2 cellular contexts compared by ENCODE assay signal in genomic region chr1:20376171-20376570, GRCh38.
TF ChIP-seq lines count a peak whose summit lies in the region.

No MANE protein-coding gene starts in this region.

TF ChIP-seq in A549, 52 proteins besides CTCF, POLR2A, EP300 and RAD21:
- no peak for TF ChIP-seq RNF2 (IDR thresholded peaks at IDR 0.05; ENCODE audit: borderline replicate concordance, low read depth)
- TF ChIP-seq, protein P1, sequence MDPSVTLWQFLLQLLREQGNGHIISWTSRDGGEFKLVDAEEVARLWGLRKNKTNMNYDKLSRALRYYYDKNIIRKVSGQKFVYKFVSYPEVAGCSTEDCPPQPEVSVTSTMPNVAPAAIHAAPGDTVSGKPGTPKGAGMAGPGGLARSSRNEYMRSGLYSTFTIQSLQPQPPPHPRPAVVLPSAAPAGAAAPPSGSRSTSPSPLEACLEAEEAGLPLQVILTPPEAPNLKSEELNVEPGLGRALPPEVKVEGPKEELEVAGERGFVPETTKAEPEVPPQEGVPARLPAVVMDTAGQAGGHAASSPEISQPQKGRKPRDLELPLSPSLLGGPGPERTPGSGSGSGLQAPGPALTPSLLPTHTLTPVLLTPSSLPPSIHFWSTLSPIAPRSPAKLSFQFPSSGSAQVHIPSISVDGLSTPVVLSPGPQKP (IDR thresholded peaks at IDR 0.05; ENCODE audit: low read depth, low read length), result no peak
- no peak for TF ChIP-seq NPAS2 (CRISPR knock-in tag; IDR thresholded peaks at IDR 0.05; ENCODE audit: borderline replicate concordance)
- TF ChIP-seq HMGXB4 (CRISPR knock-in tag; IDR thresholded peaks at IDR 0.05; ENCODE audit: borderline replicate concordance), result no peak
- no peak for TF ChIP-seq RFX5 (IDR thresholded peaks at IDR 0.05)
- TF ChIP-seq, protein P2, sequence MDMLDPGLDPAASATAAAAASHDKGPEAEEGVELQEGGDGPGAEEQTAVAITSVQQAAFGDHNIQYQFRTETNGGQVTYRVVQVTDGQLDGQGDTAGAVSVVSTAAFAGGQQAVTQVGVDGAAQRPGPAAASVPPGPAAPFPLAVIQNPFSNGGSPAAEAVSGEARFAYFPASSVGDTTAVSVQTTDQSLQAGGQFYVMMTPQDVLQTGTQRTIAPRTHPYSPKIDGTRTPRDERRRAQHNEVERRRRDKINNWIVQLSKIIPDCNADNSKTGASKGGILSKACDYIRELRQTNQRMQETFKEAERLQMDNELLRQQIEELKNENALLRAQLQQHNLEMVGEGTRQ (IDR thresholded peaks at IDR 0.05), result no peak

TF ChIP-seq in IMR-90, 13 proteins besides CTCF, POLR2A, EP300 and RAD21:
- no peak for TF ChIP-seq RCOR1 (IDR thresholded peaks at IDR 0.05; ENCODE audit: insufficient replicate concordance, low read length)
